Comparison of ENCODE assay signal across 20 cellular contexts in the genomic region with DNA sequence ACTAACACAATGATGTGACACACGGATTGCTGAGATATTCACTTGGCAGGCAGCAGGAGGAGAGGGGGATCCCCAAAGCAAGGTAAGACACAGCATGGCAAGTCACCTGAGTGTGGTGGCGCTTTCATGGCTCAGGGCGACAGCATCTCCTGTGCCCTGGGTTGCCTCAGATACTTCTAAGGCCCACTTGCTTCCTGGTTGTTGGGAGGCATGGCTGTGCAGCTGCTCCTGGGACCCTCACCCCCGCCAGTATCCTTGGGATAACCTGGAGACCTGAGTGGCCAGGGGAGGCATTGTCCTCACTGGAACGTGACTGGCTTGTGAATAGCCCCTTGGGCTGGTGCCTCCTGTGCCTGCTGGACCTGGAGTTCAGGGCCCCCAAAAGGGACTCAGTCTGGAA.
"Had no signal": no experiment of that assay in that cellular context is flagged by ENCODE, and none has a peak within 500 bp of the region (broad histone marks: within the 10 kb centered on the region; RNA-seq: fewer than 3 reads in every experiment).

No MANE protein-coding gene starts in this region.

- H2AFZ ChIP-seq: neural progenitor cell had no signal

- H3K4me1 ChIP-seq: foreskin keratinocyte, left ventricle myocardium inferior, neural progenitor cell, tibial artery, upper lobe of left lung had no signal

- FAIRE-seq: bronchial epithelial cell, colon, endothelial cell of umbilical vein, keratinocyte, small intestine had no signal

- H3K4me2 ChIP-seq: neural progenitor cell had no signal

- H3K9me3 ChIP-seq: upper lobe of left lung had no signal

- H3K4me3 ChIP-seq: left ventricle myocardium inferior, lung, neural progenitor cell, tibial artery, upper lobe of left lung had no signal

- H3K27ac ChIP-seq: foreskin keratinocyte, left ventricle myocardium inferior, neural progenitor cell, tibial artery, upper lobe of left lung had no signal

- H3K27me3 ChIP-seq: neural progenitor cell, tibial artery, upper lobe of left lung had no signal

- H3K9ac ChIP-seq: neural progenitor cell had no signal

- H3K36me3 ChIP-seq: left ventricle myocardium inferior, neural progenitor cell, tibial artery, upper lobe of left lung had no signal

- DNase-seq: dermis blood vessel endothelial cell; erythroblast; foreskin keratinocyte; immature natural killer cell; left cardiac atrium; left ventricle myocardium inferior; mesendoderm; naive B cell; occipital lobe; small intestine; stimulated activated CD4-positive, alpha-beta T cell treated with anti-CD3 and anti-CD28 coated beads, Interleukin-2, amount 100 ng/mL, for 48 hours; stimulated activated naive CD4-positive, alpha-beta T cell treated with Interleukin-2 at 50 U/mL for 16 hours; upper lobe of left lung had no signal

- ATAC-seq: foreskin keratinocyte, left cardiac atrium had no signal
